In genomic region chr18:26714739-26715138, GRCh38 we compare ENCODE assay signal across 18 cellular contexts.
"Had no signal": no experiment of that assay in that cellular context is flagged by ENCODE, and none has a peak within 500 bp of the region (broad histone marks: within the 10 kb centered on the region; RNA-seq: fewer than 3 reads in every experiment).

No MANE protein-coding gene starts in this region.

- H3K27ac ChIP-seq: body of pancreas, coronary artery, esophagus squamous epithelium, thoracic aorta, upper lobe of right lung had no signal

- ATAC-seq: body of pancreas; stimulated activated effector memory CD8-positive, alpha-beta T cell treated with anti-CD3 and anti-CD28 coated beads, Interleukin-12 subunit alpha, Interleukin-12 subunit beta, amount 100 ng/mL, for 72 hours; T-helper 17 cell; upper lobe of right lung had no signal

- DNase-seq: activated effector memory CD4-positive, alpha-beta T cell treated with Interleukin-2 at 50 U/mL for 16 hours; activated T-cell treated with anti-CD3 and anti-CD28 coated beads for 4 hours; body of pancreas; central memory CD4-positive, alpha-beta T cell; effector CD4-positive, alpha-beta T cell; esophagus squamous epithelium; kidney glomerular epithelial cell; mesenchymal stem cell; nucleus accumbens; posterior cingulate gyrus; retina; T-helper 17 cell; upper lobe of right lung had no signal

- H3K4me3 Mint-ChIP-seq: nephron; stimulated activated effector memory CD8-positive, alpha-beta T cell treated with anti-CD3 and anti-CD28 coated beads, Interleukin-12 subunit alpha, Interleukin-12 subunit beta, amount 100 ng/mL, for 72 hours; T-helper 17 cell had no signal

- H3K36me3 ChIP-seq: esophagus squamous epithelium, thoracic aorta, upper lobe of right lung had no signal

- H3K4me3 ChIP-seq: body of pancreas, coronary artery, esophagus squamous epithelium, thoracic aorta, upper lobe of right lung had no signal

- H3K4me1 ChIP-seq: body of pancreas, upper lobe of right lung had no signal

- H3K36me3 Mint-ChIP-seq: activated naive CD4-positive, alpha-beta T cell treated with anti-CD3 and anti-CD28 coated beads, Interleukin-2, amount 50 U/mL, for 72 hours; stimulated activated effector memory CD8-positive, alpha-beta T cell treated with anti-CD3 and anti-CD28 coated beads, Interleukin-12 subunit alpha, Interleukin-12 subunit beta, amount 100 ng/mL, for 72 hours had no signal

- H3K27me3 ChIP-seq: body of pancreas, esophagus squamous epithelium, upper lobe of right lung had no signal

- H3K9me3 ChIP-seq: body of pancreas, esophagus squamous epithelium, thoracic aorta, upper lobe of right lung had no signal

- H3K9me3 Mint-ChIP-seq: nephron had no signal

- H3K4me1 Mint-ChIP-seq: stimulated activated effector memory CD8-positive, alpha-beta T cell treated with anti-CD3 and anti-CD28 coated beads, Interleukin-12 subunit alpha, Interleukin-12 subunit beta, amount 100 ng/mL, for 72 hours; T-helper 17 cell had no signal

- H3K27ac Mint-ChIP-seq: activated naive CD4-positive, alpha-beta T cell treated with anti-CD3 and anti-CD28 coated beads, Interleukin-2, amount 50 U/mL, for 72 hours; nephron; stimulated activated effector memory CD8-positive, alpha-beta T cell treated with anti-CD3 and anti-CD28 coated beads, Interleukin-12 subunit alpha, Interleukin-12 subunit beta, amount 100 ng/mL, for 72 hours; T-helper 17 cell had no signal
